In genomic region chr3:52452126-52452525, GRCh38 we compare ENCODE assay signal across 1 cellular context.
TF ChIP-seq lines count a peak whose summit lies in the region.

No MANE protein-coding gene starts in this region.

TF ChIP-seq in HCT116, 20 proteins besides CTCF, POLR2A, EP300 and RAD21:
- no peak for TF ChIP-seq ATF3 (IDR thresholded peaks at IDR 0.05)
- TF ChIP-seq SIN3A (IDR thresholded peaks at IDR 0.05; ENCODE audit: low read depth), result no peak
- TF ChIP-seq ELF1 (IDR thresholded peaks at IDR 0.05; ENCODE audit: borderline replicate concordance, low read depth), result no peak
- TF ChIP-seq CEBPB (IDR thresholded peaks at IDR 0.05; ENCODE audit: low read depth), result no peak
- no peak for TF ChIP-seq EZH2phosphoT487 (IDR thresholded peaks at IDR 0.05; ENCODE audit: borderline replicate concordance)
- no peak for TF ChIP-seq MAX (IDR thresholded peaks at IDR 0.05)
- no peak for TF ChIP-seq ZFX (IDR thresholded peaks at IDR 0.05)
- no peak for TF ChIP-seq ZBTB33 (IDR thresholded peaks at IDR 0.05; ENCODE audit: extremely low read depth, insufficient replicate concordance, low read length)
- TF ChIP-seq EGR1 (IDR thresholded peaks at IDR 0.05; ENCODE audit: low read depth), result no peak
TF ChIP-seq in HCT116: peak in this region for 0.
